ENCODE assay signal across 9 cellular contexts in the genomic region with DNA sequence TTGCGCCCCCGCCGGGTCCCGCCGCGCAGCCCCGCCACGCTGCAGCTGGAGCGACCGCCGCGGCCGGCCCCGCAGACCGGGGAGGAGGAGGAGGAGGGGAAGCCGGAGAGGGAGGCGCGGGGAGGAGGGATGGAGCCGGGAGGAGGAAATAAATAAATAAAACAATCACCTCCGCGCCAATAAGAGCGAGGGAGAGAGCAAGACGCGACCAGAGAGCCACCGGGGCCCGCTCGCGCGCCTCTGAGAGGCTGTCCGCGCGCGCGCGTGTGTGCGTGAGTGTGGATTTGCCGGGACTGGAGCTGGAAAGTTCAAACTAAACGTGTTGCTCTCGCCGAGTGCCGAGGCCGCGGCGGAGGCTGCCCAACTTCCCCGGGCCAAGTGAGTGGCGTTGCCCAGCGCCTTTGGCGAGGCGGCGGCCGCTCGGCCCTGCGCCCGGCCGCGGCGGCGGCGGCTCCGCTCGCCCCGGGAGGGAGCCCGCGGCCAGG.
DNase-seq lines count a peak whose midpoint lies in the region; ATAC-seq and TF ChIP-seq lines count a peak whose summit lies in the region.
"Had no signal": no experiment of that assay in that cellular context is flagged by ENCODE, and none has a peak within 500 bp of the region (broad histone marks: within the 10 kb centered on the region; RNA-seq: fewer than 3 reads in every experiment).

No MANE protein-coding gene starts in this region.

- H3K27me3 Mint-ChIP-seq in activated CD8-positive, alpha-beta T cell treated with anti-CD3 and anti-CD28 coated beads, Interleukin-2, amount 10 ng/mL, durations not matched to agents 7 days and 5 days (ENCODE audit: low read depth) = peaks cover 53% of the 10 kb centered on the region

- no peaks in the 10 kb centered on the region for H3K36me3 ChIP-seq in heart left ventricle

- no peaks in the 10 kb centered on the region for H3K9me3 ChIP-seq in heart left ventricle

- 0 to 3% (median 1%) methylated on average over 26 to 64 of the region's 64 CpGs for WGBS in heart left ventricle, 4 donors

- H3K4me1 Mint-ChIP-seq in activated CD8-positive, alpha-beta T cell treated with anti-CD3 and anti-CD28 coated beads, Interleukin-2, amount 10 ng/mL, durations not matched to agents 7 days and 5 days (ENCODE audit: low read depth) = peaks cover 11% of the 10 kb centered on the region

- H3K27ac Mint-ChIP-seq in activated CD8-positive, alpha-beta T cell treated with anti-CD3 and anti-CD28 coated beads, Interleukin-2, amount 10 ng/mL, durations not matched to agents 7 days and 5 days = no peak overlapping the region
- H3K27ac Mint-ChIP-seq: memory B cell had no signal

- peak overlapping the region; percentile 43 for H3K4me3 Mint-ChIP-seq in activated CD8-positive, alpha-beta T cell treated with anti-CD3 and anti-CD28 coated beads, Interleukin-2, amount 10 ng/mL, durations not matched to agents 7 days and 5 days

- intact Hi-C loops in heart left ventricle (cut with DNase I) (no loop called here), posterior cingulate gyrus (cut with DNase I) (no loop called here)

- in situ Hi-C loops in KBM-7 (cut with MboI; ENCODE audit: low pct_unique_long_range_greater_than_20kb, low sequenced_read_pairs) = no loop called here

- TF ChIP-seq CTCF in heart left ventricle (IDR thresholded peaks at IDR 0.05) = no peak

- ATAC-seq in activated CD8-positive, alpha-beta T cell treated with anti-CD3 and anti-CD28 coated beads, Interleukin-2, amount 10 ng/mL, durations not matched to agents 7 days and 5 days = peak; percentile 49
- peak in 2 of 4 donors; percentile 70 to 71 for ATAC-seq in heart left ventricle
- ATAC-seq in HG03457 (IDR thresholded peaks at IDR 0.05; ENCODE audit: unreplicated experiment) = no peak

- H3K4me1 ChIP-seq in heart left ventricle = peaks cover 0 to 25% (median 8%) of the 10 kb centered on the region in 12 donors

- POLR2A ChIA-PET in activated CD8-positive, alpha-beta T cell treated with anti-CD3 and anti-CD28 coated beads, Interleukin-2, amount 10 ng/mL, durations not matched to agents 7 days and 5 days (lab: Charles Lee) = no interaction called here

- peak overlapping the region in 11 of 12 donors; percentile 13 to 58 (median 47) for H3K4me3 ChIP-seq in heart left ventricle

- peaks cover 3% of the 10 kb centered on the region for H3K36me3 Mint-ChIP-seq in activated CD8-positive, alpha-beta T cell treated with anti-CD3 and anti-CD28 coated beads, Interleukin-2, amount 10 ng/mL, durations not matched to agents 7 days and 5 days (ENCODE audit: low read depth)
- H3K36me3 Mint-ChIP-seq: memory B cell had no signal

- CTCF ChIA-PET in activated CD8-positive, alpha-beta T cell treated with anti-CD3 and anti-CD28 coated beads, Interleukin-2, amount 10 ng/mL, durations not matched to agents 7 days and 5 days (lab: Charles Lee) = no interaction called here

- no peaks in the 10 kb centered on the region for H3K9me3 Mint-ChIP-seq in activated CD8-positive, alpha-beta T cell treated with anti-CD3 and anti-CD28 coated beads, Interleukin-2, amount 10 ng/mL, durations not matched to agents 7 days and 5 days (ENCODE audit: insufficient read depth)
- H3K9me3 Mint-ChIP-seq: memory B cell had no signal

- DNase-seq in AG08395 (ENCODE audit: low spot score) (peak; percentile 14), GM19238 (ENCODE audit: insufficient read length, low spot score) (peak; percentile 3), KBM-7 (peak; percentile 73), heart left ventricle (peak in 4 of 5 donors; percentile 7 to 63 (median 27)), posterior cingulate gyrus (peak; percentile 48 to 93 (median 74)), NCI-H345 (lab: John Stamatoyannopoulos, UW) (no peak)
- DNase-seq in activated CD8-positive, alpha-beta T cell treated with anti-CD3 and anti-CD28 coated beads, Interleukin-2, amount 10 ng/mL, durations not matched to agents 7 days and 5 days = peak; percentile 23

- no peak overlapping the region for H3K27ac ChIP-seq in heart left ventricle

- no peak for TF ChIP-seq POLR2A in heart left ventricle (IDR thresholded peaks at IDR 0.05)

- H3K27me3 ChIP-seq in heart left ventricle = peaks cover 4 to 69% (median 26%) of the 10 kb centered on the region in 9 donors
